Comparison of ENCODE assay signal across 8 cellular contexts in genomic region chr2:205776139-205776538, GRCh38.
DNase-seq lines count a peak whose midpoint lies in the region; ATAC-seq and TF ChIP-seq lines count a peak whose summit lies in the region.

No MANE protein-coding gene starts in this region.

- ATAC-seq in HG02678 (IDR thresholded peaks at IDR 0.05; ENCODE audit: unreplicated experiment): peak; percentile 58

- H3K27ac Mint-ChIP-seq in osteocyte (ENCODE audit: unreplicated experiment): no peak overlapping the region

- no peak overlapping the region for H3K4me3 ChIP-seq in SJCRH30

- no peaks in the 10 kb centered on the region for H3K4me1 ChIP-seq in SJCRH30

- DNase-seq in NK-92 treated with Interleukin-12 subunit alpha and Interleukin-12 subunit beta, amount 100 ng/mL, for 24 hours (lab: John Stamatoyannopoulos, UW): peak; percentile 26
- DNase-seq in NK-92 (lab: John Stamatoyannopoulos, UW; ENCODE audit: unreplicated experiment) (no peak), SJCRH30 (peak; percentile 63 to 71), erythroblast (lab: John Stamatoyannopoulos, UW) (peak; percentile 50 to 62), osteocyte (ENCODE audit: extremely low spot score, unreplicated experiment) (no peak), COR-L47 (lab: John Stamatoyannopoulos, UW) (no peak), NCI-H1105 treated with DMSO at 0.1 percent for 48 hours (lab: John Stamatoyannopoulos, UW) (no peak)

- H3K36me3 Mint-ChIP-seq in osteocyte (ENCODE audit: unreplicated experiment): peaks cover 8% of the 10 kb centered on the region

- H3K36me3 ChIP-seq in SJCRH30: no peaks in the 10 kb centered on the region

- no peaks in the 10 kb centered on the region for H3K27me3 ChIP-seq in SJCRH30

- no peaks in the 10 kb centered on the region for H3K27me3 Mint-ChIP-seq in osteocyte (ENCODE audit: unreplicated experiment)

- H3K9me3 ChIP-seq in SJCRH30 (replicated peaks): no peaks in the 10 kb centered on the region

- peaks cover 2% of the 10 kb centered on the region for H3K4me1 Mint-ChIP-seq in osteocyte (ENCODE audit: unreplicated experiment)

- no peak overlapping the region for H3K27ac ChIP-seq in SJCRH30

- H3K9me3 Mint-ChIP-seq in osteocyte (ENCODE audit: unreplicated experiment): no peaks in the 10 kb centered on the region

- TF ChIP-seq CTCF in osteocyte (IDR thresholded peaks at IDR 0.05): peak; percentile 50

- H3K4me3 Mint-ChIP-seq in osteocyte (ENCODE audit: unreplicated experiment): no peak overlapping the region

- no peak for TF ChIP-seq POLR2A in erythroblast (IDR thresholded peaks at IDR 0.05; ENCODE audit: low read length)

Comparison
In these comparisons a context has a peak if more than half of its experiments do, and no peak if none do; other contexts are left out.
1. DNase-seq: peak in NK-92 treated with Interleukin-12 subunit alpha and Interleukin-12 subunit beta, amount 100 ng/mL, for 24 hours (single experiment), SJCRH30 (2 of 2) and erythroblast (2 of 2); none in NK-92 (single experiment), osteocyte (single experiment), COR-L47 (single experiment) and NCI-H1105 treated with DMSO at 0.1 percent for 48 hours (single experiment).